28 cellular contexts compared by ENCODE assay signal in genomic region chr11:26365284-26365683, GRCh38. TPM values are rescaled to one million over a fixed set of nuclear protein-coding genes. Genes with fewer than 3 reads are reported as not detected.
DNase-seq lines count a peak whose midpoint lies in the region; ATAC-seq, FAIRE-seq and TF ChIP-seq lines count a peak whose summit lies in the region.
"Had no signal": no experiment of that assay in that cellular context is flagged by ENCODE, and none has a peak within 500 bp of the region (broad histone marks: within the 10 kb centered on the region; RNA-seq: fewer than 3 reads in every experiment).

No MANE protein-coding gene starts in this region.

- H3K23me2 ChIP-seq in H1 (ENCODE audit: low read depth, low read length), result no peaks in the 10 kb centered on the region

- no peak overlapping the region for H3K23ac ChIP-seq in H1 (ENCODE audit: insufficient read length)

- H3K27ac ChIP-seq in HEK293 (ENCODE audit: extremely low read depth, low read depth, low read length) (no peak overlapping the region), GM12878 (ENCODE audit: control insufficient read depth, insufficient read depth) (no peak overlapping the region), H1 (ENCODE audit: low read depth, low read length) (no peak overlapping the region)
- H3K27ac ChIP-seq: BLaER1 had no signal

- H2BK120ac ChIP-seq in H1 (replicated peaks; ENCODE audit: low read depth, low read length), result no peak overlapping the region

- H2BK12ac ChIP-seq in H1 (ENCODE audit: low read depth, low read length), result no peak overlapping the region

- RAD21 ChIA-PET in GM12878 (lab: Charles Lee; ENCODE audit: unreplicated experiment), result no interaction called here

- no peak overlapping the region for H4K8ac ChIP-seq in H1 (ENCODE audit: extremely low read depth, insufficient read depth, low read length)

- no peaks in the 10 kb centered on the region for H3K79me2 ChIP-seq in GM12878 (ENCODE audit: control insufficient read depth, insufficient read depth, low read length)
- no peaks in the 10 kb centered on the region for H3K79me2 ChIP-seq in H1 (ENCODE audit: control insufficient read depth in 1 of 2, insufficient read depth in 2 of 2, low read length in 2 of 2)

- no TSS peak for BruUV-seq in GM12878 (replicated peaks; lab: Mats Ljungman, UMichigan)

- DNase-seq in GM12878 (ENCODE audit: low read depth, low spot score), result no peak
- no peak for DNase-seq in H1 (ENCODE audit: low read depth in 1 of 2, low spot score in 2 of 2)
- DNase-seq in superior temporal gyrus (ENCODE audit: extremely low spot score), result no peak
- no peak for DNase-seq in NCI-H82 treated with DMSO at 0.1 percent for 48 hours (lab: John Stamatoyannopoulos, UW; ENCODE audit: unreplicated experiment)
- DNase-seq: 8988T; ACHN; BE2C; C1 segment of cervical spinal cord; CD4-positive, alpha-beta memory T cell; CD4-positive, CD25-positive, alpha-beta regulatory T cell; CD8-positive, alpha-beta memory T cell; COR-L47; DMS 273 treated with DMSO at 0.1 percent for 48 hours; DMS153; DMS79; DND-41; EL; GDM1 had no signal

- intact Hi-C loops in GM12878 (cut with micrococcal nuclease; ENCODE audit: unreplicated experiment), result no loop called here

- no peak overlapping the region for H3K56ac ChIP-seq in H1 (replicated peaks; ENCODE audit: insufficient read length, low read depth, low read length)

- no peak overlapping the region for H2BK20ac ChIP-seq in H1 (ENCODE audit: low read length)

- H3K4ac ChIP-seq in H1 (replicated peaks; ENCODE audit: insufficient read length, low read depth, low read length), result no peak overlapping the region

- FAIRE-seq in GM12878 (lab: Jason Lieb, UNC) (no peak), H1 (lab: Jason Lieb, UNC) (no peak)
- FAIRE-seq: A204.1, GM12891, GM19239 had no signal

- no peak overlapping the region for H3K4me3 ChIP-seq in HEK293 (ENCODE audit: low read depth, low read length)
- H3K4me3 ChIP-seq in GM12878, result no peak overlapping the region
- H3K4me3 ChIP-seq in H1 (ENCODE audit: extremely low read depth in 1 of 4, insufficient read depth in 2 of 4, low read depth in 3 of 4, low read length in 4 of 4), result no peak overlapping the region
- H3K4me3 ChIP-seq: BLaER1 had no signal

- WGBS in GM12878 (ENCODE audit: insufficient coverage, insufficient replicate concordance, low lambda C conversion rate, missing lambda C conversion rate), result 9% methylated on average over 1 of the region's 1 CpG
- 92% methylated on average over 1 of the region's 1 CpG; no CpG with 5 or more reads in 1 of the 2 experiments for WGBS in H1 (ENCODE audit: extremely low coverage in 1 of 2, insufficient coverage in 1 of 2, insufficient read length in 1 of 2, insufficient replicate concordance in 2 of 2, low coverage in 1 of 2, low lambda C conversion rate in 2 of 2, missing lambda C conversion rate in 1 of 2), 2 experiments

- no peak overlapping the region for H4K5ac ChIP-seq in H1 (ENCODE audit: insufficient read length, low read depth, low read length)

- H2AK5ac ChIP-seq in H1 (ENCODE audit: low read depth, low read length), result no peak overlapping the region

- no peaks in the 10 kb centered on the region for H3K27me3 ChIP-seq in GM12878 (replicated peaks in 1 of 2; ENCODE audit: control insufficient read depth in 2 of 2, insufficient read depth in 2 of 2, low read length in 1 of 2)
- no peaks in the 10 kb centered on the region for H3K27me3 ChIP-seq in H1 (replicated peaks in 1 of 4; ENCODE audit: control insufficient read depth in 3 of 4, extremely low read depth in 1 of 4, insufficient read depth in 3 of 4, low read length in 3 of 4)
- H3K27me3 ChIP-seq: BE2C, BLaER1 had no signal

- POLR2A ChIA-PET in HEK293 (lab: Yijun Ruan, JAX) (no interaction called here), GM12878 (lab: Charles Lee) (no interaction called here), H1 (lab: Charles Lee; ENCODE audit: partially characterized antibody) (no interaction called here)

- no peaks in the 10 kb centered on the region for H3K9me3 ChIP-seq in HEK293 (ENCODE audit: control insufficient read depth, insufficient read depth, low read depth, low read length)
- no peaks in the 10 kb centered on the region; the same call in 2 of the 3 replicates for H3K9me3 ChIP-seq in GM12878 (replicated peaks; ENCODE audit: control insufficient read depth, insufficient read depth, low read length)
- peaks cover 9 to 17% of the 10 kb centered on the region in 2 experiments for H3K9me3 ChIP-seq in H1 (ENCODE audit: insufficient read depth in 2 of 2, low read depth in 1 of 2, low read length in 1 of 2)
- H3K9me3 ChIP-seq: BE2C had no signal

- H3K9ac ChIP-seq in GM12878 (ENCODE audit: control insufficient read depth, insufficient read depth, low read length), result no peak overlapping the region
- H3K9ac ChIP-seq in H1 (replicated peaks in 1 of 4; ENCODE audit: extremely low read depth in 1 of 4, low read depth in 3 of 4, low read length in 3 of 4), result no peak overlapping the region
- H3K9ac ChIP-seq: BLaER1 had no signal

- H3K36me3 ChIP-seq in HEK293 (ENCODE audit: control insufficient read depth in 2 of 2, insufficient read depth in 1 of 2, low read length in 2 of 2) (no peaks in the 10 kb centered on the region), GM12878 (ENCODE audit: control insufficient read depth in 2 of 2, insufficient read depth in 2 of 2, low read length in 1 of 2) (no peaks in the 10 kb centered on the region), H1 (ENCODE audit: control insufficient read depth in 2 of 4, insufficient read depth in 4 of 4, low read length in 3 of 4) (no peaks in the 10 kb centered on the region)
- H3K36me3 ChIP-seq: BE2C, BLaER1 had no signal

- no peak overlapping the region for H2BK5ac ChIP-seq in H1 (ENCODE audit: low read depth, low read length)

- no peak overlapping the region for H3K18ac ChIP-seq in H1 (ENCODE audit: extremely low read depth, low read length)

- SMC1A ChIA-PET in GM12878 (lab: Charles Lee; ENCODE audit: uncharacterized antibody, unreplicated experiment), result no interaction called here

- H3K4me2 ChIP-seq in GM12878 (ENCODE audit: control insufficient read depth, insufficient read depth) (no peak overlapping the region), H1 (ENCODE audit: insufficient read depth in 1 of 2, low read depth in 2 of 2, low read length in 2 of 2) (no peak overlapping the region)
- H3K4me2 ChIP-seq: BLaER1 had no signal

- no peaks in the 10 kb centered on the region for H3K4me1 ChIP-seq in HEK293 (ENCODE audit: control insufficient read depth, insufficient read depth, low read length)
- no peaks in the 10 kb centered on the region for H3K4me1 ChIP-seq in GM12878 (ENCODE audit: control insufficient read depth, insufficient read depth, low read length)
- no peaks in the 10 kb centered on the region for H3K4me1 ChIP-seq in H1 (replicated peaks in 1 of 4; ENCODE audit: control insufficient read depth in 3 of 4, insufficient read depth in 4 of 4, low read length in 3 of 4)
- H3K4me1 ChIP-seq: BE2C, BLaER1 had no signal

- TF ChIP-seq CTCF in HEK293 (tag by site-specific recombination; IDR thresholded peaks at IDR 0.05), result no peak
- TF ChIP-seq CTCF in GM12878 (IDR thresholded peaks at IDR 0.05 in 2 of 3, conservative IDR thresholded peaks at IDR 0.05 in 1 of 3; ENCODE audit: control insufficient read depth in 2 of 3, extremely low read depth in 1 of 3, insufficient read depth in 1 of 3, low read depth in 3 of 3, low read length in 3 of 3), result no peak
- no peak for TF ChIP-seq CTCF in H1 (IDR thresholded peaks at IDR 0.05; ENCODE audit: control extremely low read depth in 1 of 3, insufficient read depth in 1 of 3, low read depth in 1 of 3, low read length in 3 of 3)

- no peak overlapping the region for H2AFZ ChIP-seq in GM12878 (ENCODE audit: control insufficient read depth, low read depth, low read length)
- H2AFZ ChIP-seq in H1 (ENCODE audit: low read length), result no peak overlapping the region

- no peak for TF ChIP-seq EP300 in GM12878 (IDR thresholded peaks at IDR 0.05; ENCODE audit: borderline replicate concordance in 1 of 2, control insufficient read depth in 1 of 2, low read depth in 2 of 2, low read length in 2 of 2)
- no peak for TF ChIP-seq EP300 in H1 (IDR thresholded peaks at IDR 0.05; ENCODE audit: borderline replicate concordance in 1 of 2, low read depth in 2 of 2, low read length in 2 of 2)

- no peak overlapping the region for H3K14ac ChIP-seq in H1 (ENCODE audit: insufficient read length)

- in situ Hi-C loops in GM12878 (cut with MboI), result no loop called here

- H4K20me1 ChIP-seq in GM12878 (ENCODE audit: control insufficient read depth, insufficient read depth) (no peaks in the 10 kb centered on the region), H1 (replicated peaks in 1 of 2; ENCODE audit: control insufficient read depth in 1 of 2, insufficient read depth in 2 of 2, low read length in 2 of 2) (no peaks in the 10 kb centered on the region)
- H4K20me1 ChIP-seq: BLaER1 had no signal

- no peak for TF ChIP-seq POLR2A in GM12878 (IDR thresholded peaks at IDR 0.05; ENCODE audit: low read depth, low read length)
- no peak for TF ChIP-seq POLR2A in H1 (IDR thresholded peaks at IDR 0.05; ENCODE audit: control extremely low read depth in 1 of 2, low read depth in 2 of 2, low read length in 2 of 2)

- no peaks in the 10 kb centered on the region for H3K79me1 ChIP-seq in H1 (ENCODE audit: low read depth, low read length)

- ATAC-seq in GM12878 (no peak), GM19397 (IDR thresholded peaks at IDR 0.05; ENCODE audit: unreplicated experiment) (no peak)

- no peak for TF ChIP-seq RAD21 in GM12878 (IDR thresholded peaks at IDR 0.05; ENCODE audit: insufficient read depth, low read depth, low read length)
- TF ChIP-seq RAD21 in H1 (IDR thresholded peaks at IDR 0.05 in 1 of 2, conservative IDR thresholded peaks at IDR 0.05 in 1 of 2; ENCODE audit: low read depth in 2 of 2, low read length in 2 of 2), result no peak

- H2BK15ac ChIP-seq in H1 (ENCODE audit: low read length), result no peak overlapping the region

- no peak overlapping the region for H4K91ac ChIP-seq in H1 (replicated peaks; ENCODE audit: insufficient read length, low read length)

- CTCF ChIA-PET in HEK293 (lab: Yijun Ruan, JAX), result no interaction called here
- CTCF ChIA-PET in GM12878 (lab: Yijun Ruan, JAX), result interaction anchor here (1.0 kb wide), 1 partner anchor 793 kb away, joined by 3 read pairs; no protein-coding TSS in a partner anchor
- CTCF ChIA-PET in H1 (lab: Charles Lee; ENCODE audit: partially characterized antibody), result interaction anchor here (0.6 kb wide), 1 partner anchor 70 kb away, joined by 3 read pairs; no protein-coding TSS in a partner anchor

RNA-seq across cellular contexts. Expression of gene ANO3, which starts 33.4 kb away (rescaled TPM):
- total RNA-seq in GM12878 (2013; cell fraction: nucleolus; rRNA removed), result 1.9 and 2.0 TPM in 2 replicates
- total RNA-seq in GM12878 (2014; rRNA removed), result 0.51 and 0.65 TPM in 2 replicates
- 0.45 and 0.64 TPM in 2 replicates for total RNA-seq in GM12878 (2014; rRNA removed; fragmentation: Illumina TruSeq; extraction: Trizol)
- total RNA-seq in GM12878 (2021), result 0.26 and 0.35 TPM in 2 replicates
- 0.18 TPM for polyA plus RNA-seq in GM12878 (2011; ENCODE audit: low read depth)
- 5.9 and 8.0 TPM in 2 replicates for polyA plus RNA-seq in GM12878 (2011; rRNA removed)
- 1.8 and 2.4 TPM in 2 replicates for polyA plus RNA-seq in GM12878 (2011; cell fraction: cytosol; rRNA removed)
- polyA plus RNA-seq in GM12878 (2011; cell fraction: nucleus; rRNA removed), result 2.9 and 3.2 TPM in 2 replicates
- polyA plus RNA-seq in GM12878 (2012), result 0.27 and 0.28 TPM in 2 replicates
- polyA plus RNA-seq in GM12878 (2014; fragmentation: Illumina TruSeq; extraction: Trizol), result 0.43 and 0.60 TPM in 2 replicates
- under 1 TPM; 0.14 to 0.27 TPM for polyA plus RNA-seq in GM12878 (2014; fragmentation: Nextera tagmentation; extraction: Ambion mirVana)
- polyA plus RNA-seq in GM12878 (2014; rRNA removed), result 0.14 and 0.65 TPM in 2 replicates
- under 1 TPM; 0.13 to 0.63 TPM for polyA plus RNA-seq in GM12878 (2016; fragmentation: Nextera tagmentation; extraction: Ambion mirVana)
- 6.7 and 9.5 TPM in 2 replicates for polyA minus RNA-seq in GM12878 (2011; rRNA and poly(A)+ RNA removed)
- 2.1 and 3.7 TPM in 2 replicates for polyA minus RNA-seq in GM12878 (2011; cell fraction: cytosol; rRNA and poly(A)+ RNA removed)
- 4.5 and 5.3 TPM in 2 replicates for polyA minus RNA-seq in GM12878 (2011; cell fraction: nucleus; rRNA and poly(A)+ RNA removed)
- total RNA-seq in H1 (2021; fragmentation: NEBNext Ultra II Directional; extraction: Animal tissue kit (Norgen Biotek cat#: 25700)), result not detected in 2 replicates
- polyA plus RNA-seq in H1 (2011; rRNA removed), result not detected in 2 replicates
- polyA plus RNA-seq in H1 (2011; cell fraction: cytosol; rRNA removed), result 0.01 TPM
- polyA plus RNA-seq in H1 (2011; cell fraction: nucleus; rRNA removed), result 0.01 TPM
- polyA plus RNA-seq in H1 (2012, experiment 1 of 2), result 0.03 TPM in 1 of 4 replicates, not detected in the others
- polyA plus RNA-seq in H1 (2012, experiment 2 of 2), result not detected
- 0.04 TPM for polyA plus RNA-seq in H1 (2013, experiment 1 of 2)
- 0.02 TPM for polyA plus RNA-seq in H1 (2013, experiment 2 of 2)
- 0.06 and 0.15 TPM in 2 replicates for polyA minus RNA-seq in H1 (2011; rRNA and poly(A)+ RNA removed)
- not detected for polyA minus RNA-seq in H1 (2011; cell fraction: cytosol; rRNA and poly(A)+ RNA removed)
- not detected for polyA minus RNA-seq in H1 (2011; cell fraction: nucleus; rRNA and poly(A)+ RNA removed)
- total RNA-seq: A673; CD4-positive, alpha-beta memory T cell; CD4-positive, CD25-positive, alpha-beta regulatory T cell; CD8-positive, alpha-beta memory T cell; Daoy; G401 had no signal
- polyA plus RNA-seq: CD14-positive monocyte; CD4-positive, alpha-beta memory T cell; CD4-positive, CD25-positive, alpha-beta regulatory T cell; CD8-positive, alpha-beta memory T cell had no signal
